ENCODE assay signal across 8 cellular contexts in genomic region chr19:47296036-47296435, GRCh38. TPM values are rescaled to one million over a fixed set of nuclear protein-coding genes. Genes with fewer than 3 reads are reported as not detected.
DNase-seq lines count a peak whose midpoint lies in the region; ATAC-seq and TF ChIP-seq lines count a peak whose summit lies in the region.

No MANE protein-coding gene starts in this region.

- no peak for TF ChIP-seq POLR2A in gastroesophageal sphincter (IDR thresholded peaks at IDR 0.05)
- TF ChIP-seq POLR2A in ovary (IDR thresholded peaks at IDR 0.05): no peak

- WGBS in gastroesophageal sphincter (ENCODE audit: low coverage in 1 of 2), 2 donors: 27 to 33% methylated on average over 6 to 9 of the region's 12 CpGs
- 21 to 24% (median 23%) methylated on average over 12 of the region's 12 CpGs for WGBS in ovary, 3 donors

- H3K9me3 ChIP-seq in SJCRH30 (replicated peaks) (no peaks in the 10 kb centered on the region), gastroesophageal sphincter (no peaks in the 10 kb centered on the region), ovary (no peaks in the 10 kb centered on the region)

- no peak for TF ChIP-seq EP300 in gastroesophageal sphincter (IDR thresholded peaks at IDR 0.05)
- TF ChIP-seq EP300 in ovary (IDR thresholded peaks at IDR 0.05): no peak

- H3K27me3 ChIP-seq in SJCRH30 (no peaks in the 10 kb centered on the region), gastroesophageal sphincter (no peaks in the 10 kb centered on the region), ovary (no peaks in the 10 kb centered on the region)

- H3K4me1 Mint-ChIP-seq in type B pancreatic cell (ENCODE audit: unreplicated experiment): no peaks in the 10 kb centered on the region

- H3K9me3 Mint-ChIP-seq in type B pancreatic cell: no peaks in the 10 kb centered on the region

- H3K27ac ChIP-seq in SJCRH30: no peak overlapping the region
- no peak overlapping the region for H3K27ac ChIP-seq in gastroesophageal sphincter
- H3K27ac ChIP-seq in ovary: no peak overlapping the region

- H3K36me3 ChIP-seq in SJCRH30 (no peaks in the 10 kb centered on the region), gastroesophageal sphincter (no peaks in the 10 kb centered on the region), ovary (no peaks in the 10 kb centered on the region)

- H3K4me1 ChIP-seq in SJCRH30 (no peaks in the 10 kb centered on the region), gastroesophageal sphincter (peaks cover 0 to 7% (median 0%) of the 10 kb centered on the region in 3 donors), ovary (ENCODE audit: insufficient read depth) (no peaks in the 10 kb centered on the region)

- peaks cover 3% of the 10 kb centered on the region for H3K27me3 Mint-ChIP-seq in type B pancreatic cell

- TF ChIP-seq CTCF in gastroesophageal sphincter (IDR thresholded peaks at IDR 0.05) (peak in 3 of 4 experiments; percentile 68 to 75 (median 72)), ovary (IDR thresholded peaks at IDR 0.05) (peak; percentile 47 to 57 (median 51)), type B pancreatic cell (conservative IDR thresholded peaks at IDR 0.05) (peak; percentile 90)

- no peaks in the 10 kb centered on the region for H3K36me3 Mint-ChIP-seq in type B pancreatic cell

- intact Hi-C loops in ovary (cut with DNase I): loop anchor here in 2 of 4 donors (10.0 kb wide), 1 partner anchor 129 kb away; no protein-coding TSS in a partner anchor

- no peak overlapping the region for H3K4me3 ChIP-seq in SJCRH30
- H3K4me3 ChIP-seq in gastroesophageal sphincter: no peak overlapping the region
- no peak overlapping the region for H3K4me3 ChIP-seq in ovary

- DNase-seq in GM03348 (ENCODE audit: low spot score) (peak; percentile 78), NAMALWA (ENCODE audit: low spot score) (peak; percentile 93), SJCRH30 (peak; percentile 77 to 90), ovary (peak; percentile 59 to 79 (median 66)), type B pancreatic cell (ENCODE audit: extremely low spot score, unreplicated experiment) (no peak)
- peak; percentile 86 for DNase-seq in activated effector memory CD4-positive, alpha-beta T cell treated with anti-CD3 and anti-CD28 coated beads, Interleukin-2, amount 50 U/mL, for 16 hours

- peak overlapping the region; percentile 59 for H3K27ac Mint-ChIP-seq in type B pancreatic cell

- H3K4me3 Mint-ChIP-seq in type B pancreatic cell: no peak overlapping the region

- peak; percentile 71 for ATAC-seq in gastroesophageal sphincter
- ATAC-seq in HG02870 (IDR thresholded peaks at IDR 0.05; ENCODE audit: unreplicated experiment): no peak

RNA-seq across cellular contexts. Expression of gene C5AR1, which starts 13.6 kb away (rescaled TPM):
- total RNA-seq in SJCRH30 (2014; rRNA removed; shearing (Covaris generic)): not detected in 2 replicates
- total RNA-seq in gastroesophageal sphincter (10 to 100 TPM in 1 of 4 donors, 1 to 10 TPM in 3; 1.4 to 19.7 (median 7.0) TPM), ovary (10 to 100 TPM in 3 of 7 donors, 1 to 10 TPM in 4; 4.6 to 27.5 (median 9.4) TPM), type B pancreatic cell (ENCODE audit: low replicate concordance) (0.93 and 1.0 TPM in 2 replicates)
- polyA plus RNA-seq in ovary: 1 to 10 TPM; 3.5 to 10.0 TPM

RNA-seq across cellular contexts. Expression of gene INAFM1, which starts 21.4 kb away (rescaled TPM):
- 1.4 and 2.4 TPM in 2 replicates for total RNA-seq in SJCRH30 (2014; rRNA removed; shearing (Covaris generic))
- total RNA-seq in gastroesophageal sphincter (10 to 100 TPM in 2 of 4 donors, 1 to 10 TPM in 2; 5.0 to 14.7 (median 11.7) TPM), ovary (10 to 100 TPM in 6 of 7 donors, 1 to 10 TPM in 1; 9.7 to 53.3 (median 31.0) TPM), type B pancreatic cell (ENCODE audit: low replicate concordance) (8.2 and 9.6 TPM in 2 replicates)
- 10 to 100 TPM in 1 of 2 donors, under 1 TPM in 1; 0.73 to 15.2 TPM for polyA plus RNA-seq in ovary

RNA-seq across cellular contexts. Expression of gene C5AR2, which starts 35.9 kb away (rescaled TPM):
- total RNA-seq in SJCRH30 (2014; rRNA removed; shearing (Covaris generic)): not detected in 2 replicates
- total RNA-seq in gastroesophageal sphincter (1 to 10 TPM in 2 of 4 donors, under 1 TPM in 2; 0.15 to 2.3 (median 1.2) TPM), ovary (1 to 10 TPM in 6 of 7 donors, under 1 TPM in 1; 0.51 to 3.9 (median 1.3) TPM), type B pancreatic cell (ENCODE audit: low replicate concordance) (0.07 TPM in 1 of 2 replicates, not detected in the other)
- polyA plus RNA-seq in ovary: 1 to 10 TPM in 1 of 2 donors, under 1 TPM in 1; 0.41 to 1.1 TPM

RNA-seq across cellular contexts. Expression of gene CCDC9, which starts 39.7 kb away (rescaled TPM):
- 7.2 and 10.7 TPM in 2 replicates for total RNA-seq in SJCRH30 (2014; rRNA removed; shearing (Covaris generic))
- total RNA-seq in gastroesophageal sphincter: 10 to 100 TPM; 17.3 to 36.9 (median 28.5) TPM
- 10 to 100 TPM; 17.5 to 65.7 (median 37.0) TPM for total RNA-seq in ovary
- polyA plus RNA-seq in ovary: 10 to 100 TPM; 14.8 to 40.4 TPM
- total RNA-seq in type B pancreatic cell (ENCODE audit: low replicate concordance): 22.4 and 29.3 TPM in 2 replicates

RNA-seq across cellular contexts. Expression of gene DHX34, which starts 53.1 kb away (rescaled TPM):
- total RNA-seq in SJCRH30 (2014; rRNA removed; shearing (Covaris generic)): 18.9 and 20.3 TPM in 2 replicates
- total RNA-seq in gastroesophageal sphincter (10 to 100 TPM in 2 of 4 donors, 1 to 10 TPM in 2; 8.7 to 16.0 (median 12.3) TPM), ovary (10 to 100 TPM; 14.1 to 21.3 (median 17.7) TPM), type B pancreatic cell (ENCODE audit: low replicate concordance) (24.5 and 32.9 TPM in 2 replicates)
- 10 to 100 TPM in 1 of 2 donors, 1 to 10 TPM in 1; 2.6 to 13.9 TPM for polyA plus RNA-seq in ovary
